Comparison of ENCODE assay signal across 1 cellular context in the genomic region with DNA sequence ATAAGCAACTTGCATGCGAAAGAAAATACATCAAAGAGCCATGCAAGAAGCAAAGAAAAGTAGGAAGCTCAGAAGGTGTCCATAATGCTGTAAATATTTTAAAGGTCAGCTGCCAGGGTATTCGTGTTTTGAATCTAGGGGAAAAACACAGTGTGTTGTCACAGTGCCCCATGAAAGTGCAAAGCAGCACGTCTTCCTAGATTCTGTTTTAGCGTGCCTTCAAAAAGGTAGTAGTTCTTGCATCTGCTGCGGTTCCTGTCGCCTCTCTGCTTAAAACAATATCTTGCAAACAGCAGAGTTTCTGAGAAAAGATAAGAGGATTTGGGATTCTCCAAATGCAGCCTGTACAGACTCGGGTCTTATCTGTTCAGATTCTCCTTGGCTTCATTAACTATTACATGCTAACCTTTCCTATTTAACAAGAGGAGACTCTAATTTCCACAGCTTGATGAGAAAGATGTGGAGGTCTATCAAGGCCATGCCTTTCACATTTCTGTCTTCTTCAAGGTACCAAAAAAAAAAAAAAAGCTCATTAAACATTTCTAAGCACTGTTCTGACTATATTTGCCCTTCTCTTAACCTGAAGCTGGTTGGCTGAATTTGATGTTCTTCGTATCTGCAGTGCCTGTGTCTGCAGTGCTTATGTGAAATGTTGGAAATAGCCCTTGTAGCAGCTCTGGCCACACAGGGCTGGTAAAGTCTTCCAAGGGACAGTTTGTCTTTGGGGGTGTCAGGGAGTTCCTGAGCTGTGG.
A peak's percentile ranks its signal among the peaks of the same experiment; 100 is the strongest.
TF ChIP-seq lines count a peak whose summit lies in the region.

No MANE protein-coding gene starts in this region.

TF ChIP-seq in K562, 482 proteins besides CTCF, POLR2A, EP300 and RAD21 (continued from another document and continues in another):
- TF ChIP-seq PCBP1 (IDR thresholded peaks at IDR 0.05; ENCODE audit: low read depth, low read length, poor library complexity, severe bottlenecking), result no peak
- 0 out of 2 replicates have a peak, but pooled peaks have one; percentile 18 for TF ChIP-seq KLF6 (CRISPR knock-in tag; IDR thresholded peaks at IDR 0.05; ENCODE audit: borderline replicate concordance)
- no peak for TF ChIP-seq SAFB2 (IDR thresholded peaks at IDR 0.05; ENCODE audit: borderline replicate concordance, low read depth, low read length, severe bottlenecking)
- peak; percentile 12; the same call in 1 of the 2 replicates for TF ChIP-seq DMBX1 (CRISPR knock-in tag; IDR thresholded peaks at IDR 0.05; ENCODE audit: borderline replicate concordance)
- TF ChIP-seq FOXA3 (CRISPR knock-in tag; conservative IDR thresholded peaks at IDR 0.05 in 1 of 2, IDR thresholded peaks at IDR 0.05 in 1 of 2), result 0 out of 4 replicates have a peak, but pooled peaks of 1 of the 2 experiments have one; percentile 12
- TF ChIP-seq NFIC (IDR thresholded peaks at IDR 0.05), result 0 out of 2 replicates have a peak, but pooled peaks have one; percentile 14
- TF ChIP-seq ZNF140 (CRISPR knock-in tag; IDR thresholded peaks at IDR 0.05), result no peak
- peak; percentile 45; the same call in 1 of the 2 replicates for TF ChIP-seq GATA2 (CRISPR knock-in tag; IDR thresholded peaks at IDR 0.05)
- peak; percentile 68; the same call in 1 of the 2 replicates for TF ChIP-seq PHB (CRISPR knock-in tag; IDR thresholded peaks at IDR 0.05)
- TF ChIP-seq TBL1XR1 (IDR thresholded peaks at IDR 0.05; ENCODE audit: low read length in 2 of 2), result peak; percentile 40 to 78; a peak in 2 of 4 replicates
- TF ChIP-seq, protein P1, sequence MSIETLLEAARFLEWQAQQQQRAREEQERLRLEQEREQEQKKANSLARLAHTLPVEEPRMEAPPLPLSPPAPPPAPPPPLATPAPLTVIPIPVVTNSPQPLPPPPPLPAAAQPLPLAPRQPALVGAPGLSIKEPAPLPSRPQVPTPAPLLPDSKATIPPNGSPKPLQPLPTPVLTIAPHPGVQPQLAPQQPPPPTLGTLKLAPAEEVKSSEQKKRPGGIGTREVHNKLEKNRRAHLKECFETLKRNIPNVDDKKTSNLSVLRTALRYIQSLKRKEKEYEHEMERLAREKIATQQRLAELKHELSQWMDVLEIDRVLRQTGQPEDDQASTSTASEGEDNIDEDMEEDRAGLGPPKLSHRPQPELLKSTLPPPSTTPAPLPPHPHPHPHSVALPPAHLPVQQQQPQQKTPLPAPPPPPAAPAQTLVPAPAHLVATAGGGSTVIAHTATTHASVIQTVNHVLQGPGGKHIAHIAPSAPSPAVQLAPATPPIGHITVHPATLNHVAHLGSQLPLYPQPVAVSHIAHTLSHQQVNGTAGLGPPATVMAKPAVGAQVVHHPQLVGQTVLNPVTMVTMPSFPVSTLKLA (conservative IDR thresholded peaks at IDR 0.05), result peak in 1 of 2 experiments; percentile 60; a peak in 3 of 4 replicates
- TF ChIP-seq, protein P2, sequence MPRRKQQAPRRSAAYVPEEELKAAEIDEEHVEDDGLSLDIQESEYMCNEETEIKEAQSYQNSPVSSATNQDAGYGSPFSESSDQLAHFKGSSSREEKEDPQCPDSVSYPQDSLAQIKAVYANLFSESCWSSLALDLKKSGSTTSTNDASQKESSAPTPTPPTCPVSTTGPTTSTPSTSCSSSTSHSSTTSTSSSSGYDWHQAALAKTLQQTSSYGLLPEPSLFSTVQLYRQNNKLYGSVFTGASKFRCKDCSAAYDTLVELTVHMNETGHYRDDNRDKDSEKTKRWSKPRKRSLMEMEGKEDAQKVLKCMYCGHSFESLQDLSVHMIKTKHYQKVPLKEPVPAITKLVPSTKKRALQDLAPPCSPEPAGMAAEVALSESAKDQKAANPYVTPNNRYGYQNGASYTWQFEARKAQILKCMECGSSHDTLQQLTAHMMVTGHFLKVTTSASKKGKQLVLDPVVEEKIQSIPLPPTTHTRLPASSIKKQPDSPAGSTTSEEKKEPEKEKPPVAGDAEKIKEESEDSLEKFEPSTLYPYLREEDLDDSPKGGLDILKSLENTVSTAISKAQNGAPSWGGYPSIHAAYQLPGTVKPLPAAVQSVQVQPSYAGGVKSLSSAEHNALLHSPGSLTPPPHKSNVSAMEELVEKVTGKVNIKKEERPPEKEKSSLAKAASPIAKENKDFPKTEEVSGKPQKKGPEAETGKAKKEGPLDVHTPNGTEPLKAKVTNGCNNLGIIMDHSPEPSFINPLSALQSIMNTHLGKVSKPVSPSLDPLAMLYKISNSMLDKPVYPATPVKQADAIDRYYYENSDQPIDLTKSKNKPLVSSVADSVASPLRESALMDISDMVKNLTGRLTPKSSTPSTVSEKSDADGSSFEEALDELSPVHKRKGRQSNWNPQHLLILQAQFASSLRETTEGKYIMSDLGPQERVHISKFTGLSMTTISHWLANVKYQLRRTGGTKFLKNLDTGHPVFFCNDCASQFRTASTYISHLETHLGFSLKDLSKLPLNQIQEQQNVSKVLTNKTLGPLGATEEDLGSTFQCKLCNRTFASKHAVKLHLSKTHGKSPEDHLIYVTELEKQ (CRISPR knock-in tag; IDR thresholded peaks at IDR 0.05), result peak; percentile 68; the same call in 1 of the 2 replicates
- peak; percentile 56; the same call in 1 of the 2 replicates for TF ChIP-seq POLR2AphosphoS5 (IDR thresholded peaks at IDR 0.05; ENCODE audit: control insufficient read depth, insufficient read depth, low read depth, low read length)
- 0 out of 2 replicates have a peak, but pooled peaks have one; percentile 55 for TF ChIP-seq ZKSCAN8 (CRISPR knock-in tag; IDR thresholded peaks at IDR 0.05)
- TF ChIP-seq ZNF197 (CRISPR knock-in tag; IDR thresholded peaks at IDR 0.05; ENCODE audit: low read depth), result no peak
- TF ChIP-seq, protein P3, sequence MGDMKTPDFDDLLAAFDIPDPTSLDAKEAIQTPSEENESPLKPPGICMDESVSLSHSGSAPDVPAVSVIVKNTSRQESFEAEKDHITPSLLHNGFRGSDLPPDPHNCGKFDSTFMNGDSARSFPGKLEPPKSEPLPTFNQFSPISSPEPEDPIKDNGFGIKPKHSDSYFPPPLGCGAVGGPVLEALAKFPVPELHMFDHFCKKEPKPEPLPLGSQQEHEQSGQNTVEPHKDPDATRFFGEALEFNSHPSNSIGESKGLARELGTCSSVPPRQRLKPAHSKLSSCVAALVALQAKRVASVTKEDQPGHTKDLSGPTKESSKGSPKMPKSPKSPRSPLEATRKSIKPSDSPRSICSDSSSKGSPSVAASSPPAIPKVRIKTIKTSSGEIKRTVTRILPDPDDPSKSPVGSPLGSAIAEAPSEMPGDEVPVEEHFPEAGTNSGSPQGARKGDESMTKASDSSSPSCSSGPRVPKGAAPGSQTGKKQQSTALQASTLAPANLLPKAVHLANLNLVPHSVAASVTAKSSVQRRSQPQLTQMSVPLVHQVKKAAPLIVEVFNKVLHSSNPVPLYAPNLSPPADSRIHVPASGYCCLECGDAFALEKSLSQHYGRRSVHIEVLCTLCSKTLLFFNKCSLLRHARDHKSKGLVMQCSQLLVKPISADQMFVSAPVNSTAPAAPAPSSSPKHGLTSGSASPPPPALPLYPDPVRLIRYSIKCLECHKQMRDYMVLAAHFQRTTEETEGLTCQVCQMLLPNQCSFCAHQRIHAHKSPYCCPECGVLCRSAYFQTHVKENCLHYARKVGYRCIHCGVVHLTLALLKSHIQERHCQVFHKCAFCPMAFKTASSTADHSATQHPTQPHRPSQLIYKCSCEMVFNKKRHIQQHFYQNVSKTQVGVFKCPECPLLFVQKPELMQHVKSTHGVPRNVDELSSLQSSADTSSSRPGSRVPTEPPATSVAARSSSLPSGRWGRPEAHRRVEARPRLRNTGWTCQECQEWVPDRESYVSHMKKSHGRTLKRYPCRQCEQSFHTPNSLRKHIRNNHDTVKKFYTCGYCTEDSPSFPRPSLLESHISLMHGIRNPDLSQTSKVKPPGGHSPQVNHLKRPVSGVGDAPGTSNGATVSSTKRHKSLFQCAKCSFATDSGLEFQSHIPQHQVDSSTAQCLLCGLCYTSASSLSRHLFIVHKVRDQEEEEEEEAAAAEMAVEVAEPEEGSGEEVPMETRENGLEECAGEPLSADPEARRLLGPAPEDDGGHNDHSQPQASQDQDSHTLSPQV (IDR thresholded peaks at IDR 0.05), result peak; percentile 73
- peak; percentile 6; the same call in 1 of the 2 replicates for TF ChIP-seq MAFF (IDR thresholded peaks at IDR 0.05; ENCODE audit: low read length)
- TF ChIP-seq, protein P4, sequence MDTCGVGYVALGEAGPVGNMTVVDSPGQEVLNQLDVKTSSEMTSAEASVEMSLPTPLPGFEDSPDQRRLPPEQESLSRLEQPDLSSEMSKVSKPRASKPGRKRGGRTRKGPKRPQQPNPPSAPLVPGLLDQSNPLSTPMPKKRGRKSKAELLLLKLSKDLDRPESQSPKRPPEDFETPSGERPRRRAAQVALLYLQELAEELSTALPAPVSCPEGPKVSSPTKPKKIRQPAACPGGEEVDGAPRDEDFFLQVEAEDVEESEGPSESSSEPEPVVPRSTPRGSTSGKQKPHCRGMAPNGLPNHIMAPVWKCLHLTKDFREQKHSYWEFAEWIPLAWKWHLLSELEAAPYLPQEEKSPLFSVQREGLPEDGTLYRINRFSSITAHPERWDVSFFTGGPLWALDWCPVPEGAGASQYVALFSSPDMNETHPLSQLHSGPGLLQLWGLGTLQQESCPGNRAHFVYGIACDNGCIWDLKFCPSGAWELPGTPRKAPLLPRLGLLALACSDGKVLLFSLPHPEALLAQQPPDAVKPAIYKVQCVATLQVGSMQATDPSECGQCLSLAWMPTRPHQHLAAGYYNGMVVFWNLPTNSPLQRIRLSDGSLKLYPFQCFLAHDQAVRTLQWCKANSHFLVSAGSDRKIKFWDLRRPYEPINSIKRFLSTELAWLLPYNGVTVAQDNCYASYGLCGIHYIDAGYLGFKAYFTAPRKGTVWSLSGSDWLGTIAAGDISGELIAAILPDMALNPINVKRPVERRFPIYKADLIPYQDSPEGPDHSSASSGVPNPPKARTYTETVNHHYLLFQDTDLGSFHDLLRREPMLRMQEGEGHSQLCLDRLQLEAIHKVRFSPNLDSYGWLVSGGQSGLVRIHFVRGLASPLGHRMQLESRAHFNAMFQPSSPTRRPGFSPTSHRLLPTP (IDR thresholded peaks at IDR 0.05; ENCODE audit: borderline replicate concordance, extremely low read depth, insufficient read length), result no peak
- peak; percentile 86 for TF ChIP-seq DPF2 (IDR thresholded peaks at IDR 0.05)
- peak in 1 of 2 experiments; percentile 31; a peak in 1 of 4 replicates for TF ChIP-seq TEAD1 (CRISPR knock-in tag; IDR thresholded peaks at IDR 0.05)
- peak; percentile 87; the same call in 1 of the 2 replicates for TF ChIP-seq ZNF766 (CRISPR knock-in tag; conservative IDR thresholded peaks at IDR 0.05)
- no peak for TF ChIP-seq KDM4B (IDR thresholded peaks at IDR 0.05; ENCODE audit: borderline replicate concordance in 2 of 2, low read depth in 1 of 2)
- TF ChIP-seq SMARCE1 (IDR thresholded peaks at IDR 0.05), result peak; percentile 64
- no peak for TF ChIP-seq ESRRB (CRISPR knock-in tag; IDR thresholded peaks at IDR 0.05; ENCODE audit: borderline replicate concordance)
- peak; percentile 61 for TF ChIP-seq MTA2 (IDR thresholded peaks at IDR 0.05; ENCODE audit: low read depth)
- peak in 1 of 2 experiments; percentile 12; a peak in 1 of 4 replicates for TF ChIP-seq FOXK2 (conservative IDR thresholded peaks at IDR 0.05 in 1 of 2, IDR thresholded peaks at IDR 0.05 in 1 of 2; ENCODE audit: low read depth in 2 of 2)
- TF ChIP-seq RUNX1 (IDR thresholded peaks at IDR 0.05; ENCODE audit: low read depth), result no peak
- 0 out of 2 replicates have a peak, but pooled peaks have one; percentile 34 for TF ChIP-seq NR4A1 (CRISPR knock-in tag; IDR thresholded peaks at IDR 0.05)
- no peak for TF ChIP-seq NR4A1 (tag; IDR thresholded peaks at IDR 0.05)
- TF ChIP-seq, protein P5, sequence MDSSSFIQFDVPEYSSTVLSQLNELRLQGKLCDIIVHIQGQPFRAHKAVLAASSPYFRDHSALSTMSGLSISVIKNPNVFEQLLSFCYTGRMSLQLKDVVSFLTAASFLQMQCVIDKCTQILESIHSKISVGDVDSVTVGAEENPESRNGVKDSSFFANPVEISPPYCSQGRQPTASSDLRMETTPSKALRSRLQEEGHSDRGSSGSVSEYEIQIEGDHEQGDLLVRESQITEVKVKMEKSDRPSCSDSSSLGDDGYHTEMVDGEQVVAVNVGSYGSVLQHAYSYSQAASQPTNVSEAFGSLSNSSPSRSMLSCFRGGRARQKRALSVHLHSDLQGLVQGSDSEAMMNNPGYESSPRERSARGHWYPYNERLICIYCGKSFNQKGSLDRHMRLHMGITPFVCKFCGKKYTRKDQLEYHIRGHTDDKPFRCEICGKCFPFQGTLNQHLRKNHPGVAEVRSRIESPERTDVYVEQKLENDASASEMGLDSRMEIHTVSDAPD (CRISPR knock-in tag; IDR thresholded peaks at IDR 0.05), result no peak
- TF ChIP-seq, protein P6, sequence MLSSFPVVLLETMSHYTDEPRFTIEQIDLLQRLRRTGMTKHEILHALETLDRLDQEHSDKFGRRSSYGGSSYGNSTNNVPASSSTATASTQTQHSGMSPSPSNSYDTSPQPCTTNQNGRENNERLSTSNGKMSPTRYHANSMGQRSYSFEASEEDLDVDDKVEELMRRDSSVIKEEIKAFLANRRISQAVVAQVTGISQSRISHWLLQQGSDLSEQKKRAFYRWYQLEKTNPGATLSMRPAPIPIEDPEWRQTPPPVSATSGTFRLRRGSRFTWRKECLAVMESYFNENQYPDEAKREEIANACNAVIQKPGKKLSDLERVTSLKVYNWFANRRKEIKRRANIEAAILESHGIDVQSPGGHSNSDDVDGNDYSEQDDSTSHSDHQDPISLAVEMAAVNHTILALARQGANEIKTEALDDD (IDR thresholded peaks at IDR 0.05), result peak; percentile 74
- TF ChIP-seq BRD4 (IDR thresholded peaks at IDR 0.05), result peak; percentile 23; the same call in 1 of the 2 replicates
- peak; percentile 68 for TF ChIP-seq RBBP5 (IDR thresholded peaks at IDR 0.05; ENCODE audit: borderline replicate concordance, insufficient read depth, low read length, poor library complexity, severe bottlenecking)
- TF ChIP-seq ZNF184 (CRISPR knock-in tag; IDR thresholded peaks at IDR 0.05), result no peak
- TF ChIP-seq HDAC2 (IDR thresholded peaks at IDR 0.05), result peak; percentile 76
